In the genomic region with DNA sequence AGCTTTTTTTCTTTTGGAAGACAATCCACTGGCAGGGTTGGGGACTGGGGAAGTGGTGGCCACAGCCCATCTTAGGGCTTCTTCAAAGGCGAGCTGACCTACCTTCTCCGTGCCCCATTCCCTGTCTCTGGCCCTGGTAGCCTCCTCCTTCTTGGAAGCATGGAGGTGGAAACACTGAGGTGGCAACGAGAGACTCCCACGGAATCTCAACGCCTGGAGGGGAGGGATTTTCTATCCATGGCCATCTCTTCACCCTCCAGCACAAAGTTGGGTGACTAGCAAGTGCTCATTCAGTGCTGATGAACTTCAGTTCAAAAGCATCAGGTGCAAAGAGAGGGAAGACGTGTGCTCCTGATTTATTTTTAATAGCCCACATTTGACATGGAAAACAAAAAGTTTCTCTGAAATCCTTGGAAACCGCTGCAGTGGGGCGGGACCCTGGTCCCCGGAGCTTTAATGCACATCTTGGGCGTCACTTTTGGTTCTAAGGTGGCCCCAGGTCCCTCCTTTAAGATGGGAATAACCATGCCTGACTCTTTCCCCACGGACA, we compare ENCODE assay signal across 1 cellular context.
TF ChIP-seq lines count a peak whose summit lies in the region.

No MANE protein-coding gene starts in this region.

TF ChIP-seq in H1, 55 proteins besides CTCF, POLR2A, EP300 and RAD21:
- TF ChIP-seq TAF1 (IDR thresholded peaks at IDR 0.05; ENCODE audit: low read depth, low read length) (no peak), JUN (IDR thresholded peaks at IDR 0.05; ENCODE audit: low read depth, low read length) (no peak), HDAC6 (IDR thresholded peaks at IDR 0.05; ENCODE audit: low read depth, low read length) (no peak), RNF2 (IDR thresholded peaks at IDR 0.05; ENCODE audit: borderline replicate concordance, low read depth, low read length, missing control alignments, poor library complexity, severe bottlenecking) (no peak), SP4 (IDR thresholded peaks at IDR 0.05; ENCODE audit: low read length) (no peak), GTF2F1 (IDR thresholded peaks at IDR 0.05; ENCODE audit: borderline replicate concordance, low read depth, low read length) (no peak), SAP30 (IDR thresholded peaks at IDR 0.05; ENCODE audit: insufficient read depth, insufficient replicate concordance, low read length) (no peak), SRF (IDR thresholded peaks at IDR 0.05; ENCODE audit: low read depth, low read length) (no peak), POU5F1 (IDR thresholded peaks at IDR 0.05; ENCODE audit: low read depth, low read length) (no peak)
